ENCODE assay signal across 1 cellular context in the genomic region with DNA sequence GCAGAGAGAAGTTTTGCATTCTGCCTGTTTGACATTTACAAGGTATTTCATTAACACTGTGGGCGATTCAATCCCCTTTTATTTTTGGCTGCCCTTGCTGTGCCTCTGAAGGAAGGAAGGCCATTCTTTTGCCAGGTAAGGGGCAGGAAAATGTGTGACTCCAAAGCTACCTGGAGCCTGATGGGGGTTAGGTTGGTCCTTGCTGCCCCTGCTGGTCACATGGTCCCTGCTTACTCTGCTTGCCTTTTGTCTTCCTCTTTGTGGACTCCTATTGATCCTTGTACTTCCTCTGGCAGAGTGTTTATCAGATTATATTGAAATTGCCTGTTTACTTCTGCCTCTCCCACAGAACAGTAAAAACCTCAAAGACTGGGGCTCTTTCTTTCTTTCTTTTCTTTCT.
TF ChIP-seq lines count a peak whose summit lies in the region.

No MANE protein-coding gene starts in this region.

TF ChIP-seq in HCT116, 20 proteins besides CTCF, POLR2A, EP300 and RAD21 (continued from another document):
- TF ChIP-seq, protein P1, sequence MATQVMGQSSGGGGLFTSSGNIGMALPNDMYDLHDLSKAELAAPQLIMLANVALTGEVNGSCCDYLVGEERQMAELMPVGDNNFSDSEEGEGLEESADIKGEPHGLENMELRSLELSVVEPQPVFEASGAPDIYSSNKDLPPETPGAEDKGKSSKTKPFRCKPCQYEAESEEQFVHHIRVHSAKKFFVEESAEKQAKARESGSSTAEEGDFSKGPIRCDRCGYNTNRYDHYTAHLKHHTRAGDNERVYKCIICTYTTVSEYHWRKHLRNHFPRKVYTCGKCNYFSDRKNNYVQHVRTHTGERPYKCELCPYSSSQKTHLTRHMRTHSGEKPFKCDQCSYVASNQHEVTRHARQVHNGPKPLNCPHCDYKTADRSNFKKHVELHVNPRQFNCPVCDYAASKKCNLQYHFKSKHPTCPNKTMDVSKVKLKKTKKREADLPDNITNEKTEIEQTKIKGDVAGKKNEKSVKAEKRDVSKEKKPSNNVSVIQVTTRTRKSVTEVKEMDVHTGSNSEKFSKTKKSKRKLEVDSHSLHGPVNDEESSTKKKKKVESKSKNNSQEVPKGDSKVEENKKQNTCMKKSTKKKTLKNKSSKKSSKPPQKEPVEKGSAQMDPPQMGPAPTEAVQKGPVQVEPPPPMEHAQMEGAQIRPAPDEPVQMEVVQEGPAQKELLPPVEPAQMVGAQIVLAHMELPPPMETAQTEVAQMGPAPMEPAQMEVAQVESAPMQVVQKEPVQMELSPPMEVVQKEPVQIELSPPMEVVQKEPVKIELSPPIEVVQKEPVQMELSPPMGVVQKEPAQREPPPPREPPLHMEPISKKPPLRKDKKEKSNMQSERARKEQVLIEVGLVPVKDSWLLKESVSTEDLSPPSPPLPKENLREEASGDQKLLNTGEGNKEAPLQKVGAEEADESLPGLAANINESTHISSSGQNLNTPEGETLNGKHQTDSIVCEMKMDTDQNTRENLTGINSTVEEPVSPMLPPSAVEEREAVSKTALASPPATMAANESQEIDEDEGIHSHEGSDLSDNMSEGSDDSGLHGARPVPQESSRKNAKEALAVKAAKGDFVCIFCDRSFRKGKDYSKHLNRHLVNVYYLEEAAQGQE (IDR thresholded peaks at IDR 0.05; ENCODE audit: low read depth): no peak
